27 cellular contexts compared by ENCODE assay signal in the genomic region with DNA sequence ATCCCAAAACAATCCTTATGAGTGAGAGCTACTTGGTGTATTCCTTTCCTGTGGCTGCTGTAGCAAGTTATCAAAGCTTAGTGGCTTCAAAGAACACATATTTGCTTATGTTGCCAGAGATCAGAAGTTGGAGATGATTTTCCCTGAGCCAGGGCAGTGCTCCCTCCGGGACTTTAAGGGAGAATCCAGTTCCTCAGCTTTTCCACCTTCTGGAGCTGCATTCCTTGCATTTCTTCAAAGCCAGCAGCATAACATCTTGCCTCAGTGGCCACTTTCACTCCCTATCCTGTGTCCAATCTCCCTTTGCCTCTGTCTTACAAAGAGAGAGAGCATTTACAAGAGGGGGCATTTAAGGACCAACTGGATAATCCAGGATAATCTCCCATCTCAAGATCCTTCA.
"Had no signal": no experiment of that assay in that cellular context is flagged by ENCODE, and none has a peak within 500 bp of the region (broad histone marks: within the 10 kb centered on the region; RNA-seq: fewer than 3 reads in every experiment).

No MANE protein-coding gene starts in this region.

- H3K4me1 Mint-ChIP-seq: activated naive CD4-positive, alpha-beta T cell treated with anti-CD3 and anti-CD28 coated beads, Interleukin-2, amount 50 U/mL, for 24 hours; brain; central memory CD8-positive, alpha-beta T cell; WTC11 had no signal

- H3K27ac ChIP-seq: ascending aorta, KMS-11, SJSA1 had no signal

- H3K9me3 ChIP-seq: ascending aorta, SJSA1 had no signal

- DNase-seq: activated CD4-positive, alpha-beta T cell treated with anti-CD3 and anti-CD28 coated beads for 48 hours; activated CD4-positive, alpha-beta T cell treated with anti-CD3 and anti-CD28 coated beads, Interleukin-2, amount 50 U/mL, for 4 hours; activated CD4-positive, CD25-positive, alpha-beta regulatory T cell treated with anti-CD3 and anti-CD28 coated beads, Interleukin-2, amount 50 U/mL, for 72 hours; activated CD8-positive, alpha-beta memory T cell treated with anti-CD3 and anti-CD28 coated beads, Interleukin-2, amount 50 U/mL, for 48 hours; activated CD8-positive, alpha-beta T cell treated with anti-CD3 and anti-CD28 coated beads, Interleukin-2, amount 10 ng/mL, durations not matched to agents 7 days and 5 days; activated effector memory CD4-positive, alpha-beta T cell treated with Interleukin-2 at 50 U/mL for 16 hours; activated naive CD4-positive, alpha-beta T cell; activated T-cell treated with anti-CD3 and anti-CD28 coated beads, Interleukin-2, amount 50 U/mL, for 24 hours; NCI-H1092; NCI-H1417; NCI-H1930; NCI-H2171 treated with DMSO at 0.1 percent for 48 hours; NCI-H226; NCI-H526; PC-3; SHP77; SW 1271 had no signal

- H3K4me1 ChIP-seq: ascending aorta had no signal

- H3K27me3 Mint-ChIP-seq: activated naive CD4-positive, alpha-beta T cell treated with anti-CD3 and anti-CD28 coated beads, Interleukin-2, amount 50 U/mL, for 24 hours; activated T-cell treated with anti-CD3 and anti-CD28 coated beads, Interleukin-2, amount 50 U/mL, for 24 hours; brain; central memory CD8-positive, alpha-beta T cell had no signal

- H3K4me3 ChIP-seq: ascending aorta, SJSA1 had no signal

- H3K4me3 Mint-ChIP-seq: activated CD8-positive, alpha-beta T cell treated with anti-CD3 and anti-CD28 coated beads, Interleukin-2, amount 10 ng/mL, durations not matched to agents 7 days and 5 days; activated naive CD4-positive, alpha-beta T cell treated with anti-CD3 and anti-CD28 coated beads, Interleukin-2, amount 50 U/mL, for 24 hours; activated T-cell treated with anti-CD3 and anti-CD28 coated beads, Interleukin-2, amount 50 U/mL, for 24 hours; activated T-helper 1 cell treated with anti-CD3 and anti-CD28 coated beads, Interleukin-12 subunit alpha, Interleukin-12 subunit beta, Interleukin-2, Interleukin-4 antibody, amounts not matched to agents 30 ng/mL and 10 ng/mL and 1 ng/mL, durations not matched to agents 14 hours and 24 hours and 36 hours; brain; central memory CD8-positive, alpha-beta T cell; T-helper 2 cell treated with Interferon-gamma antibody and Interleukin-4, amounts not matched to agents 5 μg/mL and 100 μg/mL, for 36 hours; WTC11 had no signal

- H3K27ac Mint-ChIP-seq: activated CD8-positive, alpha-beta T cell treated with anti-CD3 and anti-CD28 coated beads, Interleukin-2, amount 10 ng/mL, durations not matched to agents 7 days and 5 days; activated naive CD4-positive, alpha-beta T cell treated with anti-CD3 and anti-CD28 coated beads, Interleukin-2, amount 50 U/mL, for 24 hours; activated T-cell treated with anti-CD3 and anti-CD28 coated beads, Interleukin-2, amount 50 U/mL, for 24 hours; activated T-helper 1 cell treated with anti-CD3 and anti-CD28 coated beads, Interleukin-12 subunit alpha, Interleukin-12 subunit beta, Interleukin-2, Interleukin-4 antibody, amounts not matched to agents 30 ng/mL and 10 ng/mL and 1 ng/mL, durations not matched to agents 14 hours and 24 hours and 36 hours; brain; WTC11 had no signal

- H3K9me3 Mint-ChIP-seq: activated naive CD4-positive, alpha-beta T cell treated with anti-CD3 and anti-CD28 coated beads, Interleukin-2, amount 50 U/mL, for 24 hours; activated T-cell treated with anti-CD3 and anti-CD28 coated beads, Interleukin-2, amount 50 U/mL, for 24 hours; activated T-helper 1 cell treated with anti-CD3 and anti-CD28 coated beads, Interleukin-12 subunit alpha, Interleukin-12 subunit beta, Interleukin-2, Interleukin-4 antibody, amounts not matched to agents 30 ng/mL and 10 ng/mL and 1 ng/mL, durations not matched to agents 14 hours and 24 hours and 36 hours; central memory CD8-positive, alpha-beta T cell; T-helper 2 cell treated with Interferon-gamma antibody and Interleukin-4, amounts not matched to agents 5 μg/mL and 100 μg/mL, for 36 hours; WTC11 had no signal

- H3K27me3 ChIP-seq: ascending aorta, SJSA1 had no signal

- ATAC-seq: activated CD8-positive, alpha-beta T cell treated with anti-CD3 and anti-CD28 coated beads, Interleukin-2, amount 10 ng/mL, durations not matched to agents 7 days and 5 days; PC-3; SK-N-SH treated with all-trans-retinoic acid at 6 μM for 48 hours; WTC11 had no signal

- H3K36me3 Mint-ChIP-seq: brain, WTC11 had no signal

- H3K9ac ChIP-seq: KMS-11 had no signal

- H3K4me2 ChIP-seq: KMS-11 had no signal

- H3K36me3 ChIP-seq: ascending aorta had no signal
